Comparison of ENCODE assay signal across 18 cellular contexts in the genomic region with DNA sequence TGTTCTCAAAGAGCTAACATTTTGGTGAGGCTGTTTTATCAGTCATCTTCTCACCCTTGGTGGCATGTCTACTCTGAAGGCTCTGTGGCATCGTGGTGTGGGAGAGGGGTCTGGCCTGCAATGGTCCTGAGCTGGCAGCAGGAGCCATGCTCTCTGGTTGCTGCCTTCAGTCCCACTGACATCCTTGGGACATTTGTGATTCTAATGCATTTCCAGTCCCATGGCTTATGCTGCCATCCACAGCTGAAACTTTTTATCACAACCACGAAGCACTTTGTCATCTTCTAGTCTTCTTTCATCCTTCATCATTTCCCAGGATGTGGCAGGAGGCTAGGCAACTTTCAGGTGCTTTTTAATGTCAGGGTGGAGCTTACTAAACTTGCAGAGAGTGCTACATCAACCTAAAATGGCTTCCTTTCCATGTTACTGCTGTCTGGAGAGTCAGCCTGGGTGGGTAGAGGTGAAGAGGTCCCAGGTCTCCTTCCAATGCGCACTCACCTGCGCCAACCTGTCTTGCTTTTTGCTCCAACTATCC.
DNase-seq lines count a peak whose midpoint lies in the region; ATAC-seq, FAIRE-seq and TF ChIP-seq lines count a peak whose summit lies in the region.
"Had no signal": no experiment of that assay in that cellular context is flagged by ENCODE, and none has a peak within 500 bp of the region (broad histone marks: within the 10 kb centered on the region; RNA-seq: fewer than 3 reads in every experiment).

No MANE protein-coding gene starts in this region.

- ATAC-seq in activated CD8-positive, alpha-beta T cell treated with anti-CD3 and anti-CD28 coated beads for 36 hours: peak; percentile 56
- no peak for ATAC-seq in activated CD8-positive, alpha-beta T cell treated with anti-CD3 and anti-CD28 coated beads, Interleukin-2, amount 10 ng/mL, durations not matched to agents 7 days and 5 days
- ATAC-seq: left ventricle myocardium superior, upper lobe of right lung had no signal

- peak; percentile 63 for FAIRE-seq in GM12892 (lab: Jason Lieb, UNC)

- H2AK5ac ChIP-seq in neuronal stem cell (ENCODE audit: low read depth, low read length): no peak overlapping the region

- no peaks in the 10 kb centered on the region for H3K27me3 ChIP-seq in neuronal stem cell (ENCODE audit: control insufficient read depth in 3 of 3, insufficient read depth in 3 of 3, low read depth in 1 of 3, low read length in 3 of 3)
- H3K27me3 ChIP-seq in tibial nerve: no peaks in the 10 kb centered on the region
- H3K27me3 ChIP-seq: esophagus squamous epithelium, upper lobe of right lung had no signal

- no peak overlapping the region for H3K14ac ChIP-seq in neuronal stem cell (ENCODE audit: low read length)

- no peak overlapping the region for H2AFZ ChIP-seq in neuronal stem cell (ENCODE audit: low read length)

- H3K79me1 ChIP-seq in neuronal stem cell (ENCODE audit: low read depth, low read length): no peaks in the 10 kb centered on the region

- H4K8ac ChIP-seq in neuronal stem cell (ENCODE audit: low read depth, low read length): no peak overlapping the region

- H3K4me3 ChIP-seq in neuronal stem cell (ENCODE audit: low read length in 2 of 2): no peak overlapping the region
- H3K4me3 ChIP-seq in coronary artery: no peak overlapping the region
- H3K4me3 ChIP-seq in tibial nerve: no peak overlapping the region
- H3K4me3 ChIP-seq: esophagus squamous epithelium, upper lobe of right lung had no signal

- H3K23ac ChIP-seq in neuronal stem cell (ENCODE audit: low read depth, low read length, poor library complexity): no peak overlapping the region

- no peaks in the 10 kb centered on the region for H3K36me3 Mint-ChIP-seq in activated CD8-positive, alpha-beta T cell treated with anti-CD3 and anti-CD28 coated beads for 36 hours (ENCODE audit: low read depth)
- H3K36me3 Mint-ChIP-seq in activated CD8-positive, alpha-beta T cell treated with anti-CD3 and anti-CD28 coated beads, Interleukin-2, amount 10 ng/mL, durations not matched to agents 7 days and 5 days (ENCODE audit: low read depth): no peaks in the 10 kb centered on the region
- H3K36me3 Mint-ChIP-seq: naive B cell had no signal

- no peak for TF ChIP-seq EP300 in tibial nerve (IDR thresholded peaks at IDR 0.05)

- H3K9me3 ChIP-seq in neuronal stem cell (replicated peaks in 1 of 2; ENCODE audit: control insufficient read depth in 2 of 2, insufficient read depth in 1 of 2, low read depth in 1 of 2, low read length in 2 of 2) (no peaks in the 10 kb centered on the region), tibial nerve (no peaks in the 10 kb centered on the region)
- H3K9me3 ChIP-seq: esophagus squamous epithelium, upper lobe of right lung had no signal

- DNase-seq in activated CD8-positive, alpha-beta T cell treated with anti-CD3 and anti-CD28 coated beads for 36 hours: peak; percentile 3
- no peak for DNase-seq in activated CD8-positive, alpha-beta T cell treated with anti-CD3 and anti-CD28 coated beads, Interleukin-2, amount 10 ng/mL, durations not matched to agents 7 days and 5 days
- DNase-seq in GM12892 (ENCODE audit: insufficient read length): no peak
- DNase-seq in SK-N-DZ (ENCODE audit: low spot score): peak; percentile 21
- no peak for DNase-seq in neuronal stem cell (ENCODE audit: low spot score)
- DNase-seq in coronary artery (ENCODE audit: low spot score): no peak
- DNase-seq in tibial nerve (ENCODE audit: low spot score in 2 of 2): no peak
- DNase-seq in LoVo (ENCODE audit: low spot score): no peak
- DNase-seq: activated CD8-positive, alpha-beta memory T cell treated with anti-CD3 and anti-CD28 coated beads, Interleukin-2, amount 50 U/mL, for 4 hours; esophagus squamous epithelium; hippocampal formation; left ventricle myocardium superior; naive B cell; NCI-H2029; retina; stimulated activated CD4-positive, alpha-beta T cell treated with anti-CD3 and anti-CD28 coated beads, Interleukin-2, amount 100 ng/mL, for 24 hours; upper lobe of right lung had no signal

- H2BK5ac ChIP-seq in neuronal stem cell (ENCODE audit: low read length): no peak overlapping the region

- intact Hi-C loops in activated CD8-positive, alpha-beta T cell treated with anti-CD3 and anti-CD28 coated beads for 36 hours (cut with micrococcal nuclease): no loop called here

- H3K4me1 Mint-ChIP-seq in activated CD8-positive, alpha-beta T cell treated with anti-CD3 and anti-CD28 coated beads for 36 hours (ENCODE audit: low read depth): no peaks in the 10 kb centered on the region
- H3K4me1 Mint-ChIP-seq in activated CD8-positive, alpha-beta T cell treated with anti-CD3 and anti-CD28 coated beads, Interleukin-2, amount 10 ng/mL, durations not matched to agents 7 days and 5 days (ENCODE audit: low read depth): no peaks in the 10 kb centered on the region
- H3K4me1 Mint-ChIP-seq: naive B cell had no signal

- CTCF ChIA-PET in activated CD8-positive, alpha-beta T cell treated with anti-CD3 and anti-CD28 coated beads for 36 hours (lab: Charles Lee): interaction anchor here (0.6 to 1.1 kb wide), 2 partner anchors 133 to 136 kb away, joined by 3 to 5 read pairs; no protein-coding TSS in a partner anchor
- CTCF ChIA-PET in activated CD8-positive, alpha-beta T cell treated with anti-CD3 and anti-CD28 coated beads, Interleukin-2, amount 10 ng/mL, durations not matched to agents 7 days and 5 days (lab: Charles Lee): interaction anchor here (0.6 to 1.6 kb wide), 3 partner anchors 26 to 1557 kb away, joined by 3 to 5 read pairs (median 4); no protein-coding TSS in a partner anchor

- TF ChIP-seq POLR2A in GM12892 (IDR thresholded peaks at IDR 0.05; ENCODE audit: low read depth, low read length): no peak
- no peak for TF ChIP-seq POLR2A in tibial nerve (IDR thresholded peaks at IDR 0.05)

- no peak overlapping the region for H2BK120ac ChIP-seq in neuronal stem cell (ENCODE audit: low read depth, low read length)

- no peak overlapping the region for H3K4ac ChIP-seq in neuronal stem cell (ENCODE audit: low read length)

- H2BK12ac ChIP-seq in neuronal stem cell (ENCODE audit: low read length): no peak overlapping the region

- H3K4me1 ChIP-seq in neuronal stem cell (ENCODE audit: control insufficient read depth in 2 of 2, insufficient read depth in 1 of 2, low read depth in 1 of 2, low read length in 2 of 2) (no peaks in the 10 kb centered on the region), tibial nerve (no peaks in the 10 kb centered on the region)
- H3K4me1 ChIP-seq: esophagus squamous epithelium, upper lobe of right lung had no signal

- H2BK15ac ChIP-seq in neuronal stem cell (ENCODE audit: low read length): no peak overlapping the region

- no peak overlapping the region for H3K4me2 ChIP-seq in neuronal stem cell (ENCODE audit: insufficient read depth, low read length, poor library complexity, severe bottlenecking)
- H3K4me2 ChIP-seq: KMS-11 had no signal

- H3K18ac ChIP-seq in neuronal stem cell (ENCODE audit: low read length): no peak overlapping the region

- no peak overlapping the region for H4K91ac ChIP-seq in neuronal stem cell (ENCODE audit: low read depth, low read length, poor library complexity)

- POLR2A ChIA-PET in activated CD8-positive, alpha-beta T cell treated with anti-CD3 and anti-CD28 coated beads for 36 hours (lab: Charles Lee): interaction anchor here (0.6 to 1.0 kb wide), 2 partner anchors 9 to 340 kb away, joined by 3 to 5 read pairs; no protein-coding TSS in a partner anchor
- POLR2A ChIA-PET in activated CD8-positive, alpha-beta T cell treated with anti-CD3 and anti-CD28 coated beads, Interleukin-2, amount 10 ng/mL, durations not matched to agents 7 days and 5 days (lab: Charles Lee): no interaction called here

- WGBS in neuronal stem cell (ENCODE audit: extremely low coverage in 2 of 2, insufficient read length in 2 of 2, insufficient replicate concordance in 1 of 2), 2 donors: no CpG with 5 or more reads among the region's 4 CpGs
- 83 to 85% methylated on average over 4 of the region's 4 CpGs for WGBS in tibial nerve, 2 donors

- H3K9ac ChIP-seq in neuronal stem cell (ENCODE audit: low read depth, low read length, poor library complexity): peak overlapping the region; percentile 46
- H3K9ac ChIP-seq: KMS-11 had no signal

- no peak for TF ChIP-seq CTCF in activated CD8-positive, alpha-beta T cell treated with anti-CD3 and anti-CD28 coated beads for 36 hours (IDR thresholded peaks at IDR 0.05)
- TF ChIP-seq CTCF in coronary artery (IDR thresholded peaks at IDR 0.05): no peak
- no peak for TF ChIP-seq CTCF in tibial nerve (IDR thresholded peaks at IDR 0.05)

- no peaks in the 10 kb centered on the region for H3K9me3 Mint-ChIP-seq in activated CD8-positive, alpha-beta T cell treated with anti-CD3 and anti-CD28 coated beads for 36 hours
- H3K9me3 Mint-ChIP-seq in activated CD8-positive, alpha-beta T cell treated with anti-CD3 and anti-CD28 coated beads, Interleukin-2, amount 10 ng/mL, durations not matched to agents 7 days and 5 days (ENCODE audit: insufficient read depth): no peaks in the 10 kb centered on the region

- no peak overlapping the region for H3K4me3 Mint-ChIP-seq in activated CD8-positive, alpha-beta T cell treated with anti-CD3 and anti-CD28 coated beads for 36 hours
- H3K4me3 Mint-ChIP-seq in activated CD8-positive, alpha-beta T cell treated with anti-CD3 and anti-CD28 coated beads, Interleukin-2, amount 10 ng/mL, durations not matched to agents 7 days and 5 days: no peak overlapping the region
- H3K4me3 Mint-ChIP-seq: naive B cell had no signal

- no peak overlapping the region for H3K27ac ChIP-seq in neuronal stem cell (replicated peaks; ENCODE audit: low read length)
- no peak overlapping the region for H3K27ac ChIP-seq in coronary artery
- no peak overlapping the region for H3K27ac ChIP-seq in tibial nerve
- H3K27ac ChIP-seq: esophagus squamous epithelium, KMS-11, upper lobe of right lung had no signal

- no peak overlapping the region for H3K27ac Mint-ChIP-seq in activated CD8-positive, alpha-beta T cell treated with anti-CD3 and anti-CD28 coated beads for 36 hours
- no peak overlapping the region for H3K27ac Mint-ChIP-seq in activated CD8-positive, alpha-beta T cell treated with anti-CD3 and anti-CD28 coated beads, Interleukin-2, amount 10 ng/mL, durations not matched to agents 7 days and 5 days

- H3K27me3 Mint-ChIP-seq in activated CD8-positive, alpha-beta T cell treated with anti-CD3 and anti-CD28 coated beads for 36 hours: peaks cover 5% of the 10 kb centered on the region
- peaks cover 10% of the 10 kb centered on the region for H3K27me3 Mint-ChIP-seq in activated CD8-positive, alpha-beta T cell treated with anti-CD3 and anti-CD28 coated beads, Interleukin-2, amount 10 ng/mL, durations not matched to agents 7 days and 5 days (ENCODE audit: low read depth)

- H3K36me3 ChIP-seq in neuronal stem cell (replicated peaks in 1 of 2; ENCODE audit: control insufficient read depth in 2 of 2, insufficient read depth in 2 of 2, low read length in 2 of 2): no peaks in the 10 kb centered on the region
- no peaks in the 10 kb centered on the region for H3K36me3 ChIP-seq in tibial nerve
- H3K36me3 ChIP-seq: esophagus squamous epithelium, upper lobe of right lung had no signal

Comparison
In these comparisons a context has a peak if more than half of its experiments do, and no peak if none do; other contexts are left out.
1. DNase-seq: peak in activated CD8-positive, alpha-beta T cell treated with anti-CD3 and anti-CD28 coated beads for 36 hours (single experiment) and SK-N-DZ (single experiment); none in activated CD8-positive, alpha-beta T cell treated with anti-CD3 and anti-CD28 coated beads, Interleukin-2, amount 10 ng/mL, durations not matched to agents 7 days and 5 days (single experiment), GM12892 (single experiment), neuronal stem cell (single experiment), coronary artery (single experiment), tibial nerve (0 of 2) and LoVo (single experiment).